In genomic region chr11:2882681-2883110, GRCh38 we compare ENCODE assay signal across 14 cellular contexts. TPM values are rescaled to one million over a fixed set of nuclear protein-coding genes. Genes with fewer than 3 reads are reported as not detected.
DNase-seq lines count a peak whose midpoint lies in the region; ATAC-seq and TF ChIP-seq lines count a peak whose summit lies in the region.
"Had no signal": no experiment of that assay in that cellular context is flagged by ENCODE, and none has a peak within 500 bp of the region (broad histone marks: within the 10 kb centered on the region; RNA-seq: fewer than 3 reads in every experiment).

No MANE protein-coding gene starts in this region.

- peaks cover 0 to 11% of the 10 kb centered on the region in 2 donors for H3K36me3 Mint-ChIP-seq in CD14-positive monocyte
- no peaks in the 10 kb centered on the region for H3K36me3 Mint-ChIP-seq in T-cell

- H3K27me3 ChIP-seq in gastroesophageal sphincter (no peaks in the 10 kb centered on the region), psoas muscle (ENCODE audit: insufficient read depth in 3 of 3, low read length in 2 of 3) (no peaks in the 10 kb centered on the region), MG63 (no peaks in the 10 kb centered on the region)

- CTCF ChIA-PET in T-cell (lab: Charles Lee): no interaction called here

- POLR2A ChIA-PET in T-cell (lab: Charles Lee): no interaction called here

- peak overlapping the region in 3 of 4 donors; percentile 38 to 96 (median 93) for H3K27ac ChIP-seq in gastroesophageal sphincter
- H3K27ac ChIP-seq in psoas muscle: peak overlapping the region; percentile 72

- no peak for TF ChIP-seq POLR2A in gastroesophageal sphincter (IDR thresholded peaks at IDR 0.05)

- H3K9me3 ChIP-seq in gastroesophageal sphincter (peaks cover 0 to 7% (median 0%) of the 10 kb centered on the region in 3 donors), psoas muscle (no peaks in the 10 kb centered on the region), MG63 (no peaks in the 10 kb centered on the region)

- DNase-seq in CD14-positive monocyte (ENCODE audit: low spot score) (no peak), T-cell (no peak), psoas muscle (no peak), NAMALWA (ENCODE audit: low spot score) (no peak), MG63 (no peak), NCI-H510A (lab: John Stamatoyannopoulos, UW) (no peak)
- DNase-seq: activated CD4-positive, CD25-positive, alpha-beta regulatory T cell; activated effector memory CD4-positive, alpha-beta T cell treated with Interleukin-2 at 50 U/mL for 16 hours; head of caudate nucleus; midbrain had no signal

- TF ChIP-seq CTCF in CD14-positive monocyte (IDR thresholded peaks at IDR 0.05): no peak
- peak in 1 of 4 experiments; percentile 7 for TF ChIP-seq CTCF in gastroesophageal sphincter (IDR thresholded peaks at IDR 0.05)
- TF ChIP-seq CTCF in psoas muscle (IDR thresholded peaks at IDR 0.05): no peak

- no peak for TF ChIP-seq EP300 in gastroesophageal sphincter (IDR thresholded peaks at IDR 0.05)

- ATAC-seq in T-cell (replicated peaks in 1 of 4) (no peak), gastroesophageal sphincter (no peak), psoas muscle (no peak), HG02938 (IDR thresholded peaks at IDR 0.05; ENCODE audit: unreplicated experiment) (no peak)
- ATAC-seq: HCT116 had no signal

- H3K36me3 ChIP-seq in gastroesophageal sphincter: peaks cover 0 to 17% of the 10 kb centered on the region in 2 donors
- H3K36me3 ChIP-seq in psoas muscle (ENCODE audit: insufficient read depth in 1 of 2, low read depth in 1 of 2): no peaks in the 10 kb centered on the region
- no peaks in the 10 kb centered on the region for H3K36me3 ChIP-seq in MG63

- peak overlapping the region in 1 of 2 donors; percentile 84 for H3K4me3 ChIP-seq in gastroesophageal sphincter
- H3K4me3 ChIP-seq in psoas muscle: peak overlapping the region; percentile 88
- H3K4me3 ChIP-seq in MG63: no peak overlapping the region

- H3K27me3 Mint-ChIP-seq in CD14-positive monocyte (ENCODE audit: low read depth in 3 of 3): peaks cover 41 to 61% (median 49%) of the 10 kb centered on the region in 3 donors
- H3K27me3 Mint-ChIP-seq in T-cell: peaks cover 0 to 7% of the 10 kb centered on the region in 2 donors

- WGBS in gastroesophageal sphincter (ENCODE audit: low coverage in 1 of 2), 2 donors: no CpG with 5 or more reads among the region's 5 CpGs
- 80 to 90% (median 83%) methylated on average over 5 of the region's 5 CpGs for WGBS in psoas muscle, 3 donors

- H3K9me3 Mint-ChIP-seq in CD14-positive monocyte (peaks cover 0 to 18% (median 3%) of the 10 kb centered on the region in 7 donors), T-cell (no peaks in the 10 kb centered on the region)
- H3K9me3 Mint-ChIP-seq: stimulated activated naive CD8-positive, alpha-beta T cell treated with anti-CD3 and anti-CD28 coated beads, Interleukin-15, Interleukin-2, amounts not matched to agents 100 ng/mL and 50 ng/mL, for 24 hours had no signal

- peaks cover 13% of the 10 kb centered on the region for H3K4me1 Mint-ChIP-seq in CD14-positive monocyte
- peaks cover 9 to 15% (median 12%) of the 10 kb centered on the region in 3 donors for H3K4me1 Mint-ChIP-seq in T-cell

- peak overlapping the region in 1 of 7 donors; percentile 70 for H3K27ac Mint-ChIP-seq in CD14-positive monocyte
- no peak overlapping the region for H3K27ac Mint-ChIP-seq in T-cell
- H3K27ac Mint-ChIP-seq: stimulated activated naive CD8-positive, alpha-beta T cell treated with anti-CD3 and anti-CD28 coated beads, Interleukin-15, Interleukin-2, amounts not matched to agents 100 ng/mL and 50 ng/mL, for 24 hours had no signal

- intact Hi-C loops in CD14-positive monocyte (cut with micrococcal nuclease) (loop anchor here in 1 of 2 donors (10.0 kb wide), 2 partner anchors 188 to 578 kb away; partner anchors contain the start of genes C11orf21, KCNQ1OT1 and TSPAN32), psoas muscle (cut with DNase I) (loop anchor here in 1 of 2 donors (5.0 to 10.0 kb wide), 2 partner anchors 100 to 188 kb away; partner anchors contain the start of gene KCNQ1OT1)

- H3K4me3 Mint-ChIP-seq in CD14-positive monocyte (peak overlapping the region; percentile 50 to 89), T-cell (peak overlapping the region; percentile 57 to 74 (median 69))
- H3K4me3 Mint-ChIP-seq: stimulated activated naive CD8-positive, alpha-beta T cell treated with anti-CD3 and anti-CD28 coated beads, Interleukin-15, Interleukin-2, amounts not matched to agents 100 ng/mL and 50 ng/mL, for 24 hours had no signal

- peaks cover 0 to 52% (median 19%) of the 10 kb centered on the region in 3 donors for H3K4me1 ChIP-seq in gastroesophageal sphincter
- peaks cover 16% of the 10 kb centered on the region for H3K4me1 ChIP-seq in psoas muscle

RNA-seq across cellular contexts. Expression of gene CDKN1C, which starts 2.9 kb away (rescaled TPM):
- polyA plus RNA-seq in CD14-positive monocyte (1 to 10 TPM; 3.2 to 4.7 TPM), psoas muscle (10 to 100 TPM; 24.5 to 49.4 (median 30.7) TPM)
- total RNA-seq in T-cell (1 to 10 TPM; 2.1 to 7.0 (median 5.3) TPM), gastroesophageal sphincter (100 to 1,000 TPM in 2 of 4 donors, 10 to 100 TPM in 2; 87.0 to 201 (median 121) TPM), psoas muscle (10 to 100 TPM; 14.3 to 37.7 (median 27.9) TPM)
- total RNA-seq in MG63 (2014; rRNA removed; shearing (Covaris generic); ENCODE audit: low replicate concordance): 0.56 TPM in 1 of 2 replicates, not detected in the other

RNA-seq across cellular contexts. Expression of gene PHLDA2, which starts 46.5 kb away (rescaled TPM):
- 1 to 10 TPM; 2.6 to 4.7 TPM for polyA plus RNA-seq in CD14-positive monocyte
- 1 to 10 TPM in 1 of 5 donors, under 1 TPM in 4; 0.65 to 1.3 (median 0.79) TPM for total RNA-seq in T-cell
- 1 to 10 TPM in 2 of 4 donors, under 1 TPM in 1, not detected in 1; 0.82 to 5.0 (median 1.9) TPM for total RNA-seq in gastroesophageal sphincter
- 1 to 10 TPM in 1 of 4 donors, under 1 TPM in 3; 0.49 to 1.1 (median 0.69) TPM for total RNA-seq in psoas muscle
- polyA plus RNA-seq in psoas muscle: 1 to 10 TPM in 1 of 3 donors, under 1 TPM in 2; 0.87 to 7.3 (median 0.97) TPM
- total RNA-seq in MG63 (2014; rRNA removed; shearing (Covaris generic); ENCODE audit: low replicate concordance): 4.0 and 26.4 TPM in 2 replicates
